ENCODE assay signal across 11 cellular contexts in genomic region chr7:28955356-28955722, GRCh38. TPM values are rescaled to one million over a fixed set of nuclear protein-coding genes. Genes with fewer than 3 reads are reported as not detected.
DNase-seq lines count a peak whose midpoint lies in the region; ATAC-seq and TF ChIP-seq lines count a peak whose summit lies in the region.
"Had no signal": no experiment of that assay in that cellular context is flagged by ENCODE, and none has a peak within 500 bp of the region (broad histone marks: within the 10 kb centered on the region; RNA-seq: fewer than 3 reads in every experiment).

No MANE protein-coding gene starts in this region.

- TF ChIP-seq POLR2A in spleen (IDR thresholded peaks at IDR 0.05): no peak

- H3K9me3 Mint-ChIP-seq in activated naive CD4-positive, alpha-beta T cell treated with anti-CD3 and anti-CD28 coated beads, Interleukin-2, amount 50 U/mL, for 72 hours: no peaks in the 10 kb centered on the region
- H3K9me3 Mint-ChIP-seq: central memory CD8-positive, alpha-beta T cell had no signal

- H3K36me3 ChIP-seq in GM06990 (ENCODE audit: control insufficient read depth, insufficient read depth, low read length): no peaks in the 10 kb centered on the region
- H3K36me3 ChIP-seq in lower lobe of right lung: no peaks in the 10 kb centered on the region
- H3K36me3 ChIP-seq in spleen: no peaks in the 10 kb centered on the region
- H3K36me3 ChIP-seq: pancreas had no signal

- H3K27me3 ChIP-seq in GM06990 (replicated peaks; ENCODE audit: control insufficient read depth, insufficient read depth, low read length): no peaks in the 10 kb centered on the region; the same call in 1 of the 2 replicates
- peaks cover 38% of the 10 kb centered on the region for H3K27me3 ChIP-seq in lower lobe of right lung (ENCODE audit: low read depth)
- H3K27me3 ChIP-seq in spleen (replicated peaks in 1 of 7): peaks cover 10 to 69% (median 39%) of the 10 kb centered on the region in 7 donors
- H3K27me3 ChIP-seq: pancreas had no signal

- intact Hi-C loops in lower lobe of right lung (cut with DNase I) (no loop called here), spleen (cut with DNase I; ENCODE audit: low total_unique reads) (loop anchor here (5.0 to 10.0 kb wide), 2 partner anchors 33 to 149 kb away; no protein-coding TSS in a partner anchor)

- peak; percentile 9 for DNase-seq in GM06990 (ENCODE audit: extremely low read depth, insufficient read length)
- no peak for DNase-seq in caudate nucleus (lab: John Stamatoyannopoulos, UW)
- DNase-seq in lower lobe of right lung: no peak
- DNase-seq in spleen: no peak
- DNase-seq in NCI-H2196 treated with DMSO at 0.1 percent for 48 hours (lab: John Stamatoyannopoulos, UW; ENCODE audit: unreplicated experiment): no peak
- DNase-seq in activated naive CD4-positive, alpha-beta T cell treated with anti-CD3 and anti-CD28 coated beads, Interleukin-2, amount 50 U/mL, for 72 hours (ENCODE audit: low spot score in 2 of 2): no peak
- no peak for DNase-seq in NCI-H1417 (lab: John Stamatoyannopoulos, UW)
- DNase-seq: T-helper 17 cell had no signal

- H3K27ac ChIP-seq in caudate nucleus (ENCODE audit: low read depth, low read length): peak overlapping the region; percentile 73
- peak overlapping the region; percentile 74 for H3K27ac ChIP-seq in lower lobe of right lung
- H3K27ac ChIP-seq in spleen: peak overlapping the region; percentile 72 to 89 (median 86)

- no peak for TF ChIP-seq CTCF in GM06990 (IDR thresholded peaks at IDR 0.05; ENCODE audit: insufficient read depth, low read length, poor library complexity, severe bottlenecking)
- no peak for TF ChIP-seq CTCF in lower lobe of right lung (IDR thresholded peaks at IDR 0.05)
- TF ChIP-seq CTCF in spleen (IDR thresholded peaks at IDR 0.05 in 8 of 11, conservative IDR thresholded peaks at IDR 0.05 in 3 of 11): no peak

- ATAC-seq in lower lobe of right lung (no peak), HG02973 (IDR thresholded peaks at IDR 0.05; ENCODE audit: unreplicated experiment) (no peak)
- ATAC-seq in activated naive CD4-positive, alpha-beta T cell treated with anti-CD3 and anti-CD28 coated beads, Interleukin-2, amount 50 U/mL, for 72 hours: no peak

- H3K27ac Mint-ChIP-seq in activated naive CD4-positive, alpha-beta T cell treated with anti-CD3 and anti-CD28 coated beads, Interleukin-2, amount 50 U/mL, for 72 hours: no peak overlapping the region
- H3K27ac Mint-ChIP-seq: T-helper 17 cell had no signal

- H3K36me3 Mint-ChIP-seq in activated naive CD4-positive, alpha-beta T cell treated with anti-CD3 and anti-CD28 coated beads, Interleukin-2, amount 50 U/mL, for 72 hours: peaks cover 0 to 9% of the 10 kb centered on the region in 2 donors

- H3K4me1 ChIP-seq in lower lobe of right lung (peaks cover 54% of the 10 kb centered on the region), spleen (peaks cover 16 to 69% (median 47%) of the 10 kb centered on the region in 6 donors)

- H3K9me3 ChIP-seq in lower lobe of right lung: no peaks in the 10 kb centered on the region
- H3K9me3 ChIP-seq in spleen: no peaks in the 10 kb centered on the region
- H3K9me3 ChIP-seq: pancreas had no signal

- no peak overlapping the region for H3K4me3 ChIP-seq in GM06990 (replicated peaks; ENCODE audit: low read depth, low read length)
- H3K4me3 ChIP-seq in lower lobe of right lung: peak overlapping the region; percentile 57
- H3K4me3 ChIP-seq in spleen: peak overlapping the region in 7 of 8 donors; percentile 38 to 77 (median 49)

- 24 to 66% (median 29%) methylated on average over 13 to 22 of the region's 22 CpGs for WGBS in spleen, 5 donors

RNA-seq across cellular contexts. Expression of gene TRIL, which starts 2.8 kb away (rescaled TPM):
- total RNA-seq in lower lobe of right lung (6.4 TPM), spleen (10 to 100 TPM in 1 of 7 donors, 1 to 10 TPM in 6; 1.0 to 10.0 (median 6.7) TPM)
- polyA plus RNA-seq in spleen: under 1 TPM; 0.33 to 0.96 (median 0.42) TPM
- under 1 TPM in 1 of 2 donors, not detected in 1; 0.10 TPM for total RNA-seq in activated naive CD4-positive, alpha-beta T cell treated with anti-CD3 and anti-CD28 coated beads, Interleukin-2, amount 50 U/mL, for 72 hours
- total RNA-seq: T-helper 17 cell had no signal
